In the genomic region with DNA sequence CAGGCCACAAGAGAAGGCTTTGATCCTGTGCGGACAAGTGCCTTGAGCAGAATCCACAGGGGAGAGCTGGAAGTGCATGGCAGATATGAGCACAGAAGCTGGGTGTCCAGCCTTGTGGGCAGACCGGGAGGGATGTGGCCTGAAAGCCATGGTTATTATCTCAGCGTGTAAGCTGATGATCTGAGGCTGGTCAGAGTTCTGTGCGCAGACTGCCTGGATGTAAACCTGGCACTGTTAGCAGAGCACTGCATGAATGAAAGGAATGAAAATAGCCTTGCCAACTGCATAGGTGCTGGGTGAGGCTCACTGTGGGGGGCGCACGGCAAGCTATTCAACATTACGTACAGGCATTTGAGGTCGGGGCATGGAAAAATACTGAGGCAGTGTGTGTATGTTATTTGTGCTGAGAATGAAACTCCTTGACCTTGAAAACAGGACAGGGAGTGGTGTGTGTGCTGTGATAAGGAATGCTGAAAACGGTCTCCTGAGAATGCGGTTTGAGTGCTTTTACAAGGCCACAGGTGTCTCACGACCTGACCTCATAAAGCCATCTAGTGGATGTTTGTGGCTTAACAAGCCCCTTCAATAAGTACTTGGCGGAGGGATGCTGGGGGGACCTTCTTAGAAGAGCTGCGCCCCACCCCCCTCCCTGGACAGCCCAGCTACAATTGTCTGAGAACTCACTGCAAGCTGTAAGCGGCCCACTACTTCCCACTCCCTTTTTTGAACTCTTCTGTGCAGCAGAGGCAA, we compare ENCODE assay signal across 7 cellular contexts. TPM values are rescaled to one million over a fixed set of nuclear protein-coding genes. Genes with fewer than 3 reads are reported as not detected.
A peak's percentile ranks its signal among the peaks of the same experiment; 100 is the strongest.
DNase-seq lines count a peak whose midpoint lies in the region; ATAC-seq and TF ChIP-seq lines count a peak whose summit lies in the region.

No MANE protein-coding gene starts in this region.

- no peak overlapping the region for H3K18ac ChIP-seq in trophoblast cell (ENCODE audit: low read length)

- CTCF ChIA-PET in PC-9 (lab: Charles Lee), result interaction anchor here (0.8 to 2.3 kb wide), 5 partner anchors 117 to 167 kb away, joined by 3 to 21 read pairs (median 7); no protein-coding TSS in a partner anchor

- H4K20me1 ChIP-seq in GM23248 (ENCODE audit: insufficient read depth) (no peaks in the 10 kb centered on the region), PC-9 (ENCODE audit: insufficient read depth) (no peaks in the 10 kb centered on the region)

- H3K9me3 ChIP-seq in GM23248 (ENCODE audit: low read depth) (no peaks in the 10 kb centered on the region), PC-9 (ENCODE audit: insufficient read depth, low read depth) (no peaks in the 10 kb centered on the region), trophoblast cell (ENCODE audit: insufficient read depth, low read depth, low read length) (peaks cover 2% of the 10 kb centered on the region)

- H3K4me1 ChIP-seq in GM23248 (ENCODE audit: insufficient read depth) (peaks cover 4% of the 10 kb centered on the region; the same call in 1 of the 2 replicates), PC-9 (replicated peaks; ENCODE audit: insufficient read depth) (peaks cover 6% of the 10 kb centered on the region; the same call in 1 of the 2 replicates), trophoblast cell (ENCODE audit: control insufficient read depth in 1 of 2, insufficient read depth in 2 of 2, low read length in 2 of 2) (peaks cover 3 to 4% of the 10 kb centered on the region in 2 experiments)

- no peak for TF ChIP-seq POLR2A in lower leg skin (IDR thresholded peaks at IDR 0.05)

- H3K9ac ChIP-seq in GM23248 (no peak overlapping the region), trophoblast cell (ENCODE audit: low read length) (no peak overlapping the region)

- no peaks in the 10 kb centered on the region for H3F3A ChIP-seq in GM23248 (ENCODE audit: insufficient read depth)
- H3F3A ChIP-seq in PC-9 (ENCODE audit: insufficient read depth, low read depth), result peaks cover 52% of the 10 kb centered on the region

- H2BK12ac ChIP-seq in trophoblast cell (ENCODE audit: low read length), result no peak overlapping the region

- no peak overlapping the region for H4K91ac ChIP-seq in trophoblast cell (ENCODE audit: low read depth, low read length)

- H2AFZ ChIP-seq in GM23248, result no peak overlapping the region
- H2AFZ ChIP-seq in PC-9, result no peak overlapping the region
- no peak overlapping the region for H2AFZ ChIP-seq in trophoblast cell (ENCODE audit: insufficient read depth, low read length, poor library complexity)

- no peaks in the 10 kb centered on the region for H3K36me3 ChIP-seq in GM23248 (ENCODE audit: low read depth)
- H3K36me3 ChIP-seq in PC-9 (ENCODE audit: low read depth), result no peaks in the 10 kb centered on the region
- no peaks in the 10 kb centered on the region for H3K36me3 ChIP-seq in trophoblast cell (ENCODE audit: control insufficient read depth in 1 of 2, insufficient read depth in 2 of 2, low read length in 2 of 2)

- no peak for ATAC-seq in GM18498 (IDR thresholded peaks at IDR 0.05; ENCODE audit: unreplicated experiment)

- TF ChIP-seq CTCF in PC-9 (conservative IDR thresholded peaks at IDR 0.05) (peak; percentile 51), fibroblast of pulmonary artery (IDR thresholded peaks at IDR 0.05; ENCODE audit: low read length, missing control alignments) (peak; percentile 52), lower leg skin (IDR thresholded peaks at IDR 0.05) (no peak)

- POLR2A ChIA-PET in PC-9 (lab: Charles Lee; ENCODE audit: unreplicated experiment), result interaction anchor here (0.6 to 3.7 kb wide), 12 partner anchors 15 to 1509 kb away, joined by 3 to 35 read pairs (median 4); a partner anchor contains a TSS

- H2BK120ac ChIP-seq in trophoblast cell (ENCODE audit: insufficient read depth, low read length, poor library complexity), result no peak overlapping the region

- H3K79me2 ChIP-seq in GM23248 (ENCODE audit: insufficient read depth), result no peaks in the 10 kb centered on the region
- no peaks in the 10 kb centered on the region for H3K79me2 ChIP-seq in PC-9 (ENCODE audit: low read depth)
- no peaks in the 10 kb centered on the region for H3K79me2 ChIP-seq in trophoblast cell (ENCODE audit: control insufficient read depth, insufficient read depth, low read length, poor library complexity)

- no peaks in the 10 kb centered on the region for H3K9me2 ChIP-seq in GM23248 (ENCODE audit: insufficient read depth)
- H3K9me2 ChIP-seq in PC-9 (ENCODE audit: insufficient read depth), result no peaks in the 10 kb centered on the region

- peak; percentile 12 for DNase-seq in GM23248
- peak; percentile 75 to 84 for DNase-seq in PC-9
- DNase-seq in fibroblast of pulmonary artery (ENCODE audit: low read depth), result peak; percentile 70
- DNase-seq in trophoblast cell, result peak; percentile 6 to 56
- no peak for DNase-seq in lower leg skin (ENCODE audit: low spot score in 2 of 2)
- no peak for DNase-seq in middle frontal gyrus (ENCODE audit: extremely low spot score, low spot score)

- H3K4me3 ChIP-seq in GM23248 (no peak overlapping the region), PC-9 (no peak overlapping the region), fibroblast of pulmonary artery (replicated peaks; ENCODE audit: low read depth, low read length) (no peak overlapping the region), trophoblast cell (ENCODE audit: low read depth, low read length) (no peak overlapping the region), lower leg skin (ENCODE audit: low read depth, poor library complexity, severe bottlenecking) (no peak overlapping the region)

- no peak overlapping the region for H3K23ac ChIP-seq in trophoblast cell (ENCODE audit: low read length)

- no TSS peak for BruUV-seq in PC-9 (replicated peaks; lab: Mats Ljungman, UMichigan)

- no peak overlapping the region for H2BK5ac ChIP-seq in trophoblast cell (ENCODE audit: low read depth, low read length, poor library complexity)

- no peak overlapping the region for H4K8ac ChIP-seq in trophoblast cell (ENCODE audit: low read depth, low read length)

- intact Hi-C loops in PC-9 (cut with micrococcal nuclease; ENCODE audit: unreplicated experiment), result loop anchor here (1.0 to 10.0 kb wide), 4 partner anchors 133 to 1105 kb away; a partner anchor contains a TSS
- intact Hi-C loops in lower leg skin (cut with DNase I; ENCODE audit: low total_unique reads), result no loop called here

- 83 to 86% methylated on average over 14 of the region's 14 CpGs for WGBS in GM23248 (ENCODE audit: low coverage in 1 of 2, low lambda C conversion rate in 2 of 2, missing lambda C conversion rate in 2 of 2), 2 experiments
- no CpG with 5 or more reads among the region's 14 CpGs for WGBS in trophoblast cell (ENCODE audit: extremely low coverage, insufficient coverage, insufficient read length)
- 65 to 70% methylated on average over 14 of the region's 14 CpGs for WGBS in lower leg skin, 2 donors

- no peak overlapping the region for H3K4me2 ChIP-seq in GM23248 (ENCODE audit: unreplicated experiment)
- H3K4me2 ChIP-seq in PC-9, result no peak overlapping the region; the same call in 1 of the 2 replicates
- H3K4me2 ChIP-seq in trophoblast cell (ENCODE audit: low read length), result no peak overlapping the region

- H4K12ac ChIP-seq in trophoblast cell (ENCODE audit: low read depth, low read length), result no peak overlapping the region

- H3K27ac ChIP-seq in GM23248, result no peak overlapping the region
- peak overlapping the region; percentile 61 for H3K27ac ChIP-seq in PC-9
- H3K27ac ChIP-seq in trophoblast cell (ENCODE audit: low read depth, low read length), result no peak overlapping the region

- H3K27me3 ChIP-seq in GM23248 (replicated peaks; ENCODE audit: insufficient read depth) (no peaks in the 10 kb centered on the region), PC-9 (ENCODE audit: insufficient read depth, low read depth) (no peaks in the 10 kb centered on the region), trophoblast cell (ENCODE audit: insufficient read depth, low read length) (no peaks in the 10 kb centered on the region)

- H3K79me1 ChIP-seq in trophoblast cell (ENCODE audit: low read length), result no peaks in the 10 kb centered on the region

- H3K4ac ChIP-seq in trophoblast cell (ENCODE audit: low read depth, low read length), result no peak overlapping the region

- H2AK5ac ChIP-seq in trophoblast cell (ENCODE audit: low read length), result no peak overlapping the region

- H3K14ac ChIP-seq in trophoblast cell (ENCODE audit: low read length), result no peak overlapping the region

- in situ Hi-C loops in GM23248 (cut with MboI), result no loop called here

RNA-seq across cellular contexts. Expression of a gene that starts 18.7 kb away (rescaled TPM):
- total RNA-seq in GM23248 (2014; rRNA removed; shearing (Covaris generic)), result 23.8 and 39.4 TPM in 2 replicates
- 43.9 and 44.5 TPM in 2 replicates for polyA plus RNA-seq in GM23248 (2016; fragmentation: Nextera tagmentation; extraction: Ambion mirVana)
- total RNA-seq in PC-9 (2021) (1,253 and 1,313 TPM in 2 replicates), lower leg skin (10 to 100 TPM; 16.3 to 44.4 (median 31.3) TPM)
- polyA plus RNA-seq in trophoblast cell (2013), result 2.4 and 3.0 TPM in 2 replicates

RNA-seq across cellular contexts. Expression of a gene that starts 21.8 kb away (rescaled TPM):
- total RNA-seq in GM23248 (2014; rRNA removed; shearing (Covaris generic)), result 9.6 and 13.7 TPM in 2 replicates
- 19.8 and 20.9 TPM in 2 replicates for polyA plus RNA-seq in GM23248 (2016; fragmentation: Nextera tagmentation; extraction: Ambion mirVana)
- 1,997 and 2,032 TPM in 2 replicates for total RNA-seq in PC-9 (2021)
- 1.00 and 1.1 TPM in 2 replicates for polyA plus RNA-seq in trophoblast cell (2013)
- 10 to 100 TPM in 3 of 4 donors, 1 to 10 TPM in 1; 9.3 to 27.5 (median 20.1) TPM for total RNA-seq in lower leg skin

Comparison
In these comparisons a context has a peak if more than half of its experiments do, and no peak if none do; other contexts are left out.
1. DNase-seq: peak in GM23248 (single experiment), PC-9 (2 of 2), fibroblast of pulmonary artery (single experiment) and trophoblast cell (2 of 2); none in lower leg skin (0 of 2) and middle frontal gyrus (single experiment).
2. CTCF ChIP-seq: peak in PC-9 (single experiment) and fibroblast of pulmonary artery (single experiment); none in lower leg skin (0 of 3).
3. RNA of a gene that starts 18.7 kb away (total RNA-seq): 1,253 to 1,313 TPM in PC-9; 16.3 to 44.4 TPM in lower leg skin and 23.8 to 39.4 TPM in GM23248; every median in the first group is over 10 times any median in the second.
4. RNA of a gene that starts 21.8 kb away (total RNA-seq): 1,997 to 2,032 TPM in PC-9; 9.3 to 27.5 TPM in lower leg skin and 9.6 to 13.7 TPM in GM23248; every median in the first group is over 10 times any median in the second.